Comparison of ENCODE assay signal across 17 cellular contexts in genomic region chr2:63846487-63846886, GRCh38. TPM values are rescaled to one million over a fixed set of nuclear protein-coding genes. Genes with fewer than 3 reads are reported as not detected.
DNase-seq lines count a peak whose midpoint lies in the region; ATAC-seq and TF ChIP-seq lines count a peak whose summit lies in the region.
"Had no signal": no experiment of that assay in that cellular context is flagged by ENCODE, and none has a peak within 500 bp of the region (broad histone marks: within the 10 kb centered on the region; RNA-seq: fewer than 3 reads in every experiment).

No MANE protein-coding gene starts in this region.

- no peak for ATAC-seq in right cardiac atrium
- ATAC-seq: activated naive CD8-positive, alpha-beta T cell treated with anti-CD3 and anti-CD28 coated beads, Interleukin-2, amount 50 U/mL, for 24 hours; PC-3 had no signal

- no peak overlapping the region for H3K27ac Mint-ChIP-seq in activated CD4-positive, alpha-beta memory T cell treated with anti-CD3 and anti-CD28 coated beads, Interleukin-2, amount 10 ng/mL, durations not matched to agents 7 days and 5 days
- H3K27ac Mint-ChIP-seq: activated naive CD8-positive, alpha-beta T cell treated with anti-CD3 and anti-CD28 coated beads, Interleukin-2, amount 50 U/mL, for 24 hours had no signal

- no peak overlapping the region for H2AFZ ChIP-seq in SK-N-SH (ENCODE audit: low read depth)

- H3K9me3 Mint-ChIP-seq in activated CD4-positive, alpha-beta memory T cell treated with anti-CD3 and anti-CD28 coated beads, Interleukin-2, amount 10 ng/mL, durations not matched to agents 7 days and 5 days: peaks cover 17% of the 10 kb centered on the region

- DNase-seq in cardiac muscle cell (ENCODE audit: low read depth in 1 of 2, low spot score in 1 of 2) (peak; percentile 43 to 81), right cardiac atrium (no peak), SK-N-SH (peak; percentile 65), iPS DF 6.9 (ENCODE audit: low read depth, low spot score) (no peak)
- DNase-seq in activated CD4-positive, alpha-beta memory T cell treated with anti-CD3 and anti-CD28 coated beads, Interleukin-2, amount 10 ng/mL, durations not matched to agents 7 days and 5 days: no peak
- DNase-seq in effector memory CD4-positive, alpha-beta T cell: no peak
- no peak for DNase-seq in stimulated activated CD4-positive, alpha-beta T cell treated with anti-CD3 and anti-CD28 coated beads, Interleukin-4, amount 100 ng/mL, for 4 hours
- DNase-seq: activated CD4-positive, CD25-positive, alpha-beta regulatory T cell treated with anti-CD3 and anti-CD28 coated beads, Interleukin-2, amount 50 U/mL, for 72 hours; activated naive CD8-positive, alpha-beta T cell treated with anti-CD3 and anti-CD28 coated beads, Interleukin-2, amount 50 U/mL, for 24 hours; cerebellar nuclear complex; DMS53; MV-4-11; NCI-H2227 treated with DMSO at 0.1 percent for 48 hours; PC-3; posterior cingulate gyrus; T-helper 2 cell had no signal

- peak overlapping the region; percentile 54 for H3K4me3 ChIP-seq in cardiac muscle cell
- no peak overlapping the region for H3K4me3 ChIP-seq in right cardiac atrium (ENCODE audit: low read length)
- H3K4me3 ChIP-seq in SK-N-SH (ENCODE audit: low read depth in 2 of 2, low read length in 1 of 2): no peak overlapping the region
- H3K4me3 ChIP-seq in iPS DF 6.9 (ENCODE audit: low read length): no peak overlapping the region
- H3K4me3 ChIP-seq in subcutaneous abdominal adipose tissue (ENCODE audit: low read depth in 1 of 5, low read length in 5 of 5): peak overlapping the region in 2 of 5 donors; percentile 19 to 34
- H3K4me3 ChIP-seq in effector memory CD4-positive, alpha-beta T cell (ENCODE audit: insufficient read depth, low read depth, low read length, poor library complexity, severe bottlenecking): no peak overlapping the region

- TF ChIP-seq RAD21 in SK-N-SH (IDR thresholded peaks at IDR 0.05; ENCODE audit: low read length): no peak

- CTCF ChIA-PET in SK-N-SH (lab: Yijun Ruan, JAX): interaction anchor here (0.6 to 3.4 kb wide), 2 partner anchors 14 to 375 kb away, joined by 4 to 19 read pairs; no protein-coding TSS in a partner anchor
- CTCF ChIA-PET in activated CD4-positive, alpha-beta memory T cell treated with anti-CD3 and anti-CD28 coated beads, Interleukin-2, amount 10 ng/mL, durations not matched to agents 7 days and 5 days (lab: Charles Lee): interaction anchor here (7.6 kb wide), 1 partner anchor 11 kb away, joined by 167 read pairs; no protein-coding TSS in a partner anchor

- no peak for TF ChIP-seq CTCF in cardiac muscle cell (IDR thresholded peaks at IDR 0.05; ENCODE audit: low read depth, low read length)
- TF ChIP-seq CTCF in SK-N-SH (IDR thresholded peaks at IDR 0.05): no peak

- no peak overlapping the region for H3K4me2 ChIP-seq in SK-N-SH

- no peaks in the 10 kb centered on the region for H3K27me3 Mint-ChIP-seq in activated CD4-positive, alpha-beta memory T cell treated with anti-CD3 and anti-CD28 coated beads, Interleukin-2, amount 10 ng/mL, durations not matched to agents 7 days and 5 days
- H3K27me3 Mint-ChIP-seq: activated naive CD8-positive, alpha-beta T cell treated with anti-CD3 and anti-CD28 coated beads, Interleukin-2, amount 50 U/mL, for 24 hours had no signal

- H3K27me3 ChIP-seq in cardiac muscle cell (no peaks in the 10 kb centered on the region), right cardiac atrium (ENCODE audit: control insufficient read depth, insufficient read depth) (no peaks in the 10 kb centered on the region), SK-N-SH (ENCODE audit: insufficient read depth) (no peaks in the 10 kb centered on the region), iPS DF 6.9 (ENCODE audit: control insufficient read depth, insufficient read depth, low read length) (no peaks in the 10 kb centered on the region), subcutaneous abdominal adipose tissue (ENCODE audit: control insufficient read depth in 5 of 5, insufficient read depth in 4 of 5, low read length in 5 of 5) (no peaks in the 10 kb centered on the region)
- H3K27me3 ChIP-seq in effector memory CD4-positive, alpha-beta T cell (replicated peaks; ENCODE audit: control insufficient read depth, insufficient read depth, low read length, poor library complexity, severe bottlenecking): no peaks in the 10 kb centered on the region

- H4K20me1 ChIP-seq in SK-N-SH (ENCODE audit: insufficient read depth): peaks cover 38% of the 10 kb centered on the region; the same call in 1 of the 2 replicates

- no peak overlapping the region for H3K9ac ChIP-seq in SK-N-SH
- peak overlapping the region in 2 of 5 donors; percentile 11 to 100 for H3K9ac ChIP-seq in subcutaneous abdominal adipose tissue (ENCODE audit: low read length in 5 of 5)

- POLR2A ChIA-PET in SK-N-SH (lab: Yijun Ruan, JAX): no interaction called here
- POLR2A ChIA-PET in activated CD4-positive, alpha-beta memory T cell treated with anti-CD3 and anti-CD28 coated beads, Interleukin-2, amount 10 ng/mL, durations not matched to agents 7 days and 5 days (lab: Charles Lee): interaction anchor here (7.5 kb wide), 1 partner anchor 12 kb away, joined by 738 read pairs; no protein-coding TSS in a partner anchor

- H3K36me3 ChIP-seq in cardiac muscle cell: no peaks in the 10 kb centered on the region
- H3K36me3 ChIP-seq in SK-N-SH (replicated peaks in 1 of 2; ENCODE audit: control insufficient read depth in 1 of 2, insufficient read depth in 2 of 2, low read length in 1 of 2): no peaks in the 10 kb centered on the region
- H3K36me3 ChIP-seq in iPS DF 6.9 (ENCODE audit: control insufficient read depth, insufficient read depth, low read length): no peaks in the 10 kb centered on the region
- H3K36me3 ChIP-seq in subcutaneous abdominal adipose tissue (ENCODE audit: control insufficient read depth in 5 of 5, insufficient read depth in 5 of 5, low read length in 5 of 5): peaks cover 0 to 4% (median 0%) of the 10 kb centered on the region in 5 donors
- H3K36me3 ChIP-seq in effector memory CD4-positive, alpha-beta T cell (ENCODE audit: control insufficient read depth, insufficient read depth, low read length): no peaks in the 10 kb centered on the region

- no peaks in the 10 kb centered on the region for H3K9me2 ChIP-seq in SK-N-SH

- H3K4me3 Mint-ChIP-seq in activated CD4-positive, alpha-beta memory T cell treated with anti-CD3 and anti-CD28 coated beads, Interleukin-2, amount 10 ng/mL, durations not matched to agents 7 days and 5 days: no peak overlapping the region
- H3K4me3 Mint-ChIP-seq: activated naive CD8-positive, alpha-beta T cell treated with anti-CD3 and anti-CD28 coated beads, Interleukin-2, amount 50 U/mL, for 24 hours had no signal

- WGBS in right cardiac atrium: 12% methylated on average over 1 of the region's 1 CpG
- WGBS in SK-N-SH (ENCODE audit: low lambda C conversion rate): 19% methylated on average over 1 of the region's 1 CpG
- no CpG with 5 or more reads among the region's 1 CpG for WGBS in iPS DF 6.9 (ENCODE audit: insufficient coverage, insufficient read length)

- H3K79me2 ChIP-seq in SK-N-SH (ENCODE audit: insufficient read depth): peaks cover 98% of the 10 kb centered on the region

- H3K36me3 Mint-ChIP-seq in activated CD4-positive, alpha-beta memory T cell treated with anti-CD3 and anti-CD28 coated beads, Interleukin-2, amount 10 ng/mL, durations not matched to agents 7 days and 5 days (ENCODE audit: low read depth): peaks cover 84% of the 10 kb centered on the region

- intact Hi-C loops in right cardiac atrium (cut with DNase I): no loop called here

- H3K9me3 ChIP-seq in cardiac muscle cell (ENCODE audit: low read depth): no peaks in the 10 kb centered on the region
- H3K9me3 ChIP-seq in right cardiac atrium (ENCODE audit: control insufficient read depth, low read length): no peaks in the 10 kb centered on the region
- no peaks in the 10 kb centered on the region for H3K9me3 ChIP-seq in SK-N-SH
- no peaks in the 10 kb centered on the region for H3K9me3 ChIP-seq in iPS DF 6.9 (ENCODE audit: control insufficient read depth, insufficient read depth, low read length)
- H3K9me3 ChIP-seq in subcutaneous abdominal adipose tissue (ENCODE audit: control insufficient read depth in 5 of 5, low read length in 5 of 5): no peaks in the 10 kb centered on the region
- H3K9me3 ChIP-seq in effector memory CD4-positive, alpha-beta T cell (ENCODE audit: control insufficient read depth, low read length): no peaks in the 10 kb centered on the region

- peak in 1 of 2 experiments; percentile 81; a peak in 2 of 4 replicates for TF ChIP-seq EP300 in SK-N-SH (IDR thresholded peaks at IDR 0.05; ENCODE audit: borderline replicate concordance in 1 of 2, low read depth in 1 of 2, low read length in 1 of 2)

- peaks cover 14% of the 10 kb centered on the region for H3F3A ChIP-seq in SK-N-SH (replicated peaks; ENCODE audit: insufficient read depth)

- H3K27ac ChIP-seq in cardiac muscle cell: peak overlapping the region; percentile 93
- no peak overlapping the region for H3K27ac ChIP-seq in right cardiac atrium (ENCODE audit: low read length)
- peak overlapping the region in 1 of 2 experiments; percentile 62; a peak in 1 of 4 replicates for H3K27ac ChIP-seq in SK-N-SH (ENCODE audit: low read depth in 2 of 2, low read length in 1 of 2)
- peak overlapping the region; percentile 69 for H3K27ac ChIP-seq in iPS DF 6.9 (ENCODE audit: low read length)
- peak overlapping the region; percentile 94 for H3K27ac ChIP-seq in subcutaneous abdominal adipose tissue (ENCODE audit: low read depth, low read length)
- no peak overlapping the region for H3K27ac ChIP-seq in effector memory CD4-positive, alpha-beta T cell (ENCODE audit: insufficient read depth, low read length, poor library complexity, severe bottlenecking)

- H3K4me1 Mint-ChIP-seq in activated CD4-positive, alpha-beta memory T cell treated with anti-CD3 and anti-CD28 coated beads, Interleukin-2, amount 10 ng/mL, durations not matched to agents 7 days and 5 days: peaks cover 68% of the 10 kb centered on the region

- H3K4me1 ChIP-seq in cardiac muscle cell (ENCODE audit: low read depth) (peaks cover 62% of the 10 kb centered on the region), right cardiac atrium (ENCODE audit: control insufficient read depth, insufficient read depth, low read length) (peaks cover 12% of the 10 kb centered on the region), SK-N-SH (ENCODE audit: control insufficient read depth in 1 of 2, insufficient read depth in 2 of 2, low read depth in 1 of 2, low read length in 1 of 2) (peaks cover 22 to 25% of the 10 kb centered on the region in 2 experiments), iPS DF 6.9 (ENCODE audit: control insufficient read depth, insufficient read depth, low read length) (no peaks in the 10 kb centered on the region), subcutaneous abdominal adipose tissue (ENCODE audit: control insufficient read depth in 5 of 5, insufficient read depth in 5 of 5, low read length in 5 of 5) (peaks cover 0 to 82% (median 58%) of the 10 kb centered on the region in 5 donors)
- H3K4me1 ChIP-seq in effector memory CD4-positive, alpha-beta T cell (ENCODE audit: control insufficient read depth, insufficient read depth, low read length, poor library complexity, severe bottlenecking): peaks cover 5% of the 10 kb centered on the region

RNA-seq across cellular contexts. Expression of gene UGP2, which starts 4.8 kb away (rescaled TPM):
- total RNA-seq in cardiac muscle cell: 183 and 199 TPM in 2 replicates
- polyA plus RNA-seq in cardiac muscle cell: 327 and 344 TPM in 2 replicates
- total RNA-seq in right cardiac atrium: 100 to 1,000 TPM; 225 to 276 (median 273) TPM
- polyA plus RNA-seq in right cardiac atrium: 210 TPM
- polyA plus RNA-seq in SK-N-SH (2012; rRNA removed): 30.1 and 39.1 TPM in 2 replicates
- polyA plus RNA-seq in SK-N-SH (2012; cell fraction: cytosol; rRNA removed): 55.9 and 74.5 TPM in 2 replicates
- 10.6 and 24.6 TPM in 2 replicates for polyA plus RNA-seq in SK-N-SH (2012; cell fraction: nucleus; rRNA removed)
- 100 to 1,000 TPM; 180 TPM for total RNA-seq in activated CD4-positive, alpha-beta memory T cell treated with anti-CD3 and anti-CD28 coated beads, Interleukin-2, amount 10 ng/mL, durations not matched to agents 7 days and 5 days

Comparison
In these comparisons a context has a peak if more than half of its experiments do, and no peak if none do; other contexts are left out.
1. DNase-seq: peak in cardiac muscle cell (2 of 2) and SK-N-SH (single experiment); none in right cardiac atrium (0 of 3), iPS DF 6.9 (single experiment), activated CD4-positive, alpha-beta memory T cell treated with anti-CD3 and anti-CD28 coated beads, Interleukin-2, amount 10 ng/mL, durations not matched to agents 7 days and 5 days (single experiment), effector memory CD4-positive, alpha-beta T cell (0 of 3) and stimulated activated CD4-positive, alpha-beta T cell treated with anti-CD3 and anti-CD28 coated beads, Interleukin-4, amount 100 ng/mL, for 4 hours (0 of 2).
2. H3K27ac ChIP-seq: peak in cardiac muscle cell (single experiment), iPS DF 6.9 (single experiment) and subcutaneous abdominal adipose tissue (single experiment); none in right cardiac atrium (single experiment) and effector memory CD4-positive, alpha-beta T cell (single experiment).